14 cellular contexts compared by ENCODE assay signal in genomic region chr2:239917957-239918481, GRCh38.
"Had no signal": no experiment of that assay in that cellular context is flagged by ENCODE, and none has a peak within 500 bp of the region (broad histone marks: within the 10 kb centered on the region; RNA-seq: fewer than 3 reads in every experiment).

No MANE protein-coding gene starts in this region.

- H3K9me3 ChIP-seq: right lobe of liver had no signal

- H3K4me3 ChIP-seq: adrenal gland, cardiac muscle cell, lung, right lobe of liver, tibial artery had no signal

- H3K36me3 ChIP-seq: adrenal gland, cardiac muscle cell, right lobe of liver had no signal

- DNase-seq: activated naive CD4-positive, alpha-beta T cell treated with anti-CD3 and anti-CD28 coated beads, Interleukin-2, amount 50 U/mL, for 16 hours; activated T-cell treated with anti-CD3 and anti-CD28 coated beads, Interleukin-2, amount 50 U/mL, for 1 hour; cortex of kidney; effector CD8-positive, alpha-beta T cell; foreskin melanocyte; left colon; midbrain; stimulated activated CD4-positive, alpha-beta T cell treated with anti-CD3 and anti-CD28 coated beads, Interleukin-1b, Interleukin-23, amount 100 ng/mL, for 48 hours had no signal

- H3K27me3 ChIP-seq: adrenal gland, cardiac muscle cell, right lobe of liver, tibial artery had no signal

- ATAC-seq: right lobe of liver had no signal

- H3K4me1 ChIP-seq: adrenal gland, right lobe of liver had no signal

- H3K27ac ChIP-seq: adrenal gland, cardiac muscle cell, right lobe of liver, tibial artery, VCaP had no signal
